In genomic region chr1:196955926-196956325, GRCh38 we compare ENCODE assay signal across 10 cellular contexts. TPM values are rescaled to one million over a fixed set of nuclear protein-coding genes. Genes with fewer than 3 reads are reported as not detected.
"Had no signal": no experiment of that assay in that cellular context is flagged by ENCODE, and none has a peak within 500 bp of the region (broad histone marks: within the 10 kb centered on the region; RNA-seq: fewer than 3 reads in every experiment).

No MANE protein-coding gene starts in this region.

- H3K4me1 ChIP-seq: HAP-1 had no signal

- H3K4me3 Mint-ChIP-seq: GM23338, H9, HFFc6 had no signal

- H3K9ac ChIP-seq: GM23248 had no signal

- H3K9me3 ChIP-seq: HAP-1 had no signal

- DNase-seq: GM23248, GOT3, H7, H9, HCEC 1CT, HFFc6 had no signal

- H3K4me2 ChIP-seq: GM23338 had no signal

- H3K36me3 ChIP-seq: HAP-1 had no signal

- H3K27ac Mint-ChIP-seq: GM23338, HFFc6 had no signal

- H3K9me3 Mint-ChIP-seq: GM23338, H9, HFFc6 had no signal

- H3K4me1 Mint-ChIP-seq: H9 had no signal

- H3K4me3 ChIP-seq: GM23248, GM23338, HAP-1 had no signal

- H3K27ac ChIP-seq: GM23248 had no signal

RNA-seq across cellular contexts. Expression of gene CFHR2, which starts 12.4 kb away (rescaled TPM):
- total RNA-seq: GM23248, GM23338, H1, H4, H7, H9, HFFc6 had no signal
- polyA plus RNA-seq: GM23248, GM23338, H1 had no signal

RNA-seq across cellular contexts. Expression of gene CFHR5, which starts 21.4 kb away (rescaled TPM):
- total RNA-seq: GM23248, GM23338, H1, H4, H7, H9, HFFc6 had no signal
- polyA plus RNA-seq: GM23248, GM23338, H1 had no signal
